10 cellular contexts compared by ENCODE assay signal in the genomic region with DNA sequence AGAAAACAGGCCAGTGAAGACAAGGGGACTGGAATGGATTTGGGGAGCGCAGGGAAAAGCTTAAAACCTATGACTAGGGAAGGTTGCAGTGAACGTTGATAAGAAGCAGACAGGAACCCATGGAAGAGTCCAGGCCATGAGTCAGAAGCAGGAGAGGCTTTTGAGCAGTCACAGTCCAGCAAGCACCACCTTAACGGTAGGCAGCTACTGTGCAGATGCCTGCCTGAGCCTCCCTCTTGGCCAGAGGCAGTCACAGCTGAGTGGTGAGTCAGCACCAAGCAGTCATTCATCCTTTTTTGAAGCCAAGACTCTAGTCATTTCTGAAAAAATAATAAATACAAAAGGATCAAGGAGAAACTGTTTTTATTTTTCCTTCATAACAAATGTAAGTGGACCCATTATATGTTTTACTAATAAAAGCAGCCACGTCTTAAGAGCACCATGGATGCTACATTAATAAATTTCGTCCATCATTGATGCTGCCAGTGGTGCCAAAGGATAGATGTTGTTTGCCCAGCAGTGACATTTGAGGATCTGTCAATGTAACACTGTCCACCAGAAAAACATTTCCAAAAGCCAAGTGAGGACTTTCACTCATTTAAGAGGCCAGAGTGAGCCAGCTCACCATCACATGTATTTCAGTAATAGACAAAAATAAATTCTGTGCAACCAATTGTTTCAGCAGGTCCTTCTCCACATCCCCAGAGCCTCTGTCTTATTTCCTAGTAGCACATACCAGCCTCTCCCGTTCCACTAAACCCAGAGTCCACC. TPM values are rescaled to one million over a fixed set of nuclear protein-coding genes. Genes with fewer than 3 reads are reported as not detected.
DNase-seq lines count a peak whose midpoint lies in the region; ATAC-seq and TF ChIP-seq lines count a peak whose summit lies in the region.
"Had no signal": no experiment of that assay in that cellular context is flagged by ENCODE, and none has a peak within 500 bp of the region (broad histone marks: within the 10 kb centered on the region; RNA-seq: fewer than 3 reads in every experiment).

No MANE protein-coding gene starts in this region.

- DNase-seq in H4 (ENCODE audit: low spot score) (peak; percentile 71), fibroblast of villous mesenchyme (ENCODE audit: low read depth) (peak; percentile 32), nucleus accumbens (lab: John Stamatoyannopoulos, UW) (no peak)
- no peak for DNase-seq in stimulated activated CD4-positive, alpha-beta T cell treated with anti-CD3 and anti-CD28 coated beads, Interleukin-15, amount 100 ng/mL, for 24 hours
- no peak for DNase-seq in activated CD4-positive, alpha-beta T cell treated with anti-CD3 and anti-CD28 coated beads for 1 hour
- DNase-seq: activated CD4-positive, alpha-beta memory T cell treated with anti-CD3 and anti-CD28 coated beads, Interleukin-2, amount 10 ng/mL, durations not matched to agents 7 days and 5 days; NCI-H2107 had no signal

- H3K27me3 Mint-ChIP-seq in stimulated activated memory B cell treated with anti-CD40 and anti-IgM and Interleukin-4, amounts not matched to agents 10 μg/mL and 1 μg/mL and 100 μg/mL, for 72 hours, result peaks cover 21% of the 10 kb centered on the region

- TF ChIP-seq CTCF in fibroblast of villous mesenchyme (IDR thresholded peaks at IDR 0.05; ENCODE audit: insufficient read depth, low read depth, low read length), result no peak

- H3K4me3 Mint-ChIP-seq in stimulated activated memory B cell treated with anti-CD40 and anti-IgM and Interleukin-4, amounts not matched to agents 10 μg/mL and 1 μg/mL and 100 μg/mL, for 72 hours, result no peak overlapping the region
- H3K4me3 Mint-ChIP-seq: activated CD4-positive, alpha-beta memory T cell treated with anti-CD3 and anti-CD28 coated beads, Interleukin-2, amount 10 ng/mL, durations not matched to agents 7 days and 5 days had no signal

- H3K4me3 ChIP-seq in fibroblast of villous mesenchyme (ENCODE audit: low read depth, low read length), result no peak overlapping the region
- H3K4me3 ChIP-seq: lung had no signal

- peak; percentile 99 for ATAC-seq in SK-N-SH treated with all-trans-retinoic acid at 6 μM for 48 hours
- peak; percentile 31 for ATAC-seq in stimulated activated memory B cell treated with anti-CD40 and anti-IgM and Interleukin-4, amounts not matched to agents 10 μg/mL and 1 μg/mL and 100 μg/mL, for 72 hours

- no peaks in the 10 kb centered on the region for H3K4me1 Mint-ChIP-seq in stimulated activated memory B cell treated with anti-CD40 and anti-IgM and Interleukin-4, amounts not matched to agents 10 μg/mL and 1 μg/mL and 100 μg/mL, for 72 hours
- H3K4me1 Mint-ChIP-seq: activated CD4-positive, alpha-beta memory T cell treated with anti-CD3 and anti-CD28 coated beads, Interleukin-2, amount 10 ng/mL, durations not matched to agents 7 days and 5 days had no signal

- no peak overlapping the region for H3K27ac Mint-ChIP-seq in stimulated activated memory B cell treated with anti-CD40 and anti-IgM and Interleukin-4, amounts not matched to agents 10 μg/mL and 1 μg/mL and 100 μg/mL, for 72 hours
- H3K27ac Mint-ChIP-seq: activated CD4-positive, alpha-beta memory T cell treated with anti-CD3 and anti-CD28 coated beads, Interleukin-2, amount 10 ng/mL, durations not matched to agents 7 days and 5 days had no signal

- H3K36me3 Mint-ChIP-seq in stimulated activated memory B cell treated with anti-CD40 and anti-IgM and Interleukin-4, amounts not matched to agents 10 μg/mL and 1 μg/mL and 100 μg/mL, for 72 hours, result peaks cover 6% of the 10 kb centered on the region

- peaks cover 7% of the 10 kb centered on the region for H3K9me3 Mint-ChIP-seq in stimulated activated memory B cell treated with anti-CD40 and anti-IgM and Interleukin-4, amounts not matched to agents 10 μg/mL and 1 μg/mL and 100 μg/mL, for 72 hours
- H3K9me3 Mint-ChIP-seq: activated CD4-positive, alpha-beta memory T cell treated with anti-CD3 and anti-CD28 coated beads, Interleukin-2, amount 10 ng/mL, durations not matched to agents 7 days and 5 days had no signal

TF ChIP-seq in SK-N-SH treated with all-trans-retinoic acid at 6 μM for 48 hours, 23 proteins besides CTCF, POLR2A, EP300 and RAD21:
- TF ChIP-seq ZNF70 (CRISPR knock-in tag; IDR thresholded peaks at IDR 0.05), result no peak
TF ChIP-seq in SK-N-SH treated with all-trans-retinoic acid at 6 μM for 48 hours: peak in this region for 0.

RNA-seq across cellular contexts. Expression of a gene that starts 42.1 kb away (rescaled TPM):
- not detected in 2 replicates for total RNA-seq in H4 (2014; rRNA removed; shearing (Covaris generic))
- under 0.01 and 0.64 TPM in 2 replicates for total RNA-seq in fibroblast of villous mesenchyme
- total RNA-seq: activated CD4-positive, alpha-beta memory T cell treated with anti-CD3 and anti-CD28 coated beads, Interleukin-2, amount 10 ng/mL, durations not matched to agents 7 days and 5 days had no signal

Comparison
In these comparisons a context has a peak if more than half of its experiments do, and no peak if none do; other contexts are left out.
1. DNase-seq: peak in H4 (single experiment) and fibroblast of villous mesenchyme (single experiment); none in stimulated activated CD4-positive, alpha-beta T cell treated with anti-CD3 and anti-CD28 coated beads, Interleukin-15, amount 100 ng/mL, for 24 hours (single experiment), nucleus accumbens (0 of 56) and activated CD4-positive, alpha-beta T cell treated with anti-CD3 and anti-CD28 coated beads for 1 hour (single experiment).